ENCODE assay signal across 12 cellular contexts in genomic region chr2:23445450-23445868, GRCh38.
DNase-seq lines count a peak whose midpoint lies in the region; ATAC-seq and TF ChIP-seq lines count a peak whose summit lies in the region.
"Had no signal": no experiment of that assay in that cellular context is flagged by ENCODE, and none has a peak within 500 bp of the region (broad histone marks: within the 10 kb centered on the region; RNA-seq: fewer than 3 reads in every experiment).

No MANE protein-coding gene starts in this region.

- H2AFZ ChIP-seq in mammary epithelial cell (ENCODE audit: low read depth, low read length) (no peak overlapping the region), GM23338 (no peak overlapping the region)

- peaks cover 14% of the 10 kb centered on the region for H3K4me1 Mint-ChIP-seq in activated naive CD4-positive, alpha-beta T cell treated with anti-CD3 and anti-CD28 coated beads, Interleukin-2, amount 10 ng/mL, durations not matched to agents 7 days and 5 days
- H3K4me1 Mint-ChIP-seq in GM23338 = peaks cover 4% of the 10 kb centered on the region; the same call in 1 of the 3 replicates
- H3K4me1 Mint-ChIP-seq: activated naive CD8-positive, alpha-beta T cell treated with anti-CD3 and anti-CD28 coated beads, Interleukin-2, amount 50 U/mL, for 24 hours had no signal

- H3K27me3 ChIP-seq in mammary epithelial cell (ENCODE audit: insufficient read depth, low read length) (peaks cover 11% of the 10 kb centered on the region), GM23338 (ENCODE audit: insufficient read depth) (no peaks in the 10 kb centered on the region), esophagus muscularis mucosa (no peaks in the 10 kb centered on the region)

- H3K4me3 ChIP-seq in mammary epithelial cell (replicated peaks in 1 of 3; ENCODE audit: insufficient read depth in 1 of 3, low read depth in 2 of 3, low read length in 3 of 3) = no peak overlapping the region
- no peak overlapping the region for H3K4me3 ChIP-seq in GM23338
- H3K4me3 ChIP-seq in esophagus muscularis mucosa = no peak overlapping the region

- CTCF ChIA-PET in activated naive CD4-positive, alpha-beta T cell treated with anti-CD3 and anti-CD28 coated beads, Interleukin-2, amount 10 ng/mL, durations not matched to agents 7 days and 5 days (lab: Charles Lee) = no interaction called here
- CTCF ChIA-PET in mammary epithelial cell (lab: Charles Lee; ENCODE audit: low non-redundant PET) = no interaction called here

- no peaks in the 10 kb centered on the region for H3K9me3 Mint-ChIP-seq in activated naive CD4-positive, alpha-beta T cell treated with anti-CD3 and anti-CD28 coated beads, Interleukin-2, amount 50 U/mL, for 72 hours
- peaks cover 4% of the 10 kb centered on the region for H3K9me3 Mint-ChIP-seq in activated naive CD4-positive, alpha-beta T cell treated with anti-CD3 and anti-CD28 coated beads, Interleukin-2, amount 10 ng/mL, durations not matched to agents 7 days and 5 days
- peaks cover 11% of the 10 kb centered on the region for H3K9me3 Mint-ChIP-seq in GM23338
- H3K9me3 Mint-ChIP-seq: activated naive CD8-positive, alpha-beta T cell treated with anti-CD3 and anti-CD28 coated beads, Interleukin-2, amount 50 U/mL, for 24 hours had no signal

- BruUV-seq in mammary epithelial cell (replicated peaks; lab: Mats Ljungman, UMichigan) = no TSS peak

- no peaks in the 10 kb centered on the region for H4K20me1 ChIP-seq in mammary epithelial cell (ENCODE audit: insufficient read depth, low read length)
- no peaks in the 10 kb centered on the region for H4K20me1 ChIP-seq in GM23338 (replicated peaks; ENCODE audit: insufficient read depth)

- H3K4me2 ChIP-seq in mammary epithelial cell (ENCODE audit: insufficient read depth, low read depth, low read length) = no peak overlapping the region
- no peak overlapping the region for H3K4me2 ChIP-seq in GM23338

- no peak overlapping the region for H3K27ac Mint-ChIP-seq in activated naive CD4-positive, alpha-beta T cell treated with anti-CD3 and anti-CD28 coated beads, Interleukin-2, amount 50 U/mL, for 72 hours
- H3K27ac Mint-ChIP-seq in activated naive CD4-positive, alpha-beta T cell treated with anti-CD3 and anti-CD28 coated beads, Interleukin-2, amount 10 ng/mL, durations not matched to agents 7 days and 5 days = no peak overlapping the region
- H3K27ac Mint-ChIP-seq in GM23338 = no peak overlapping the region
- H3K27ac Mint-ChIP-seq: activated naive CD8-positive, alpha-beta T cell treated with anti-CD3 and anti-CD28 coated beads, Interleukin-2, amount 50 U/mL, for 24 hours; B cell had no signal

- no peaks in the 10 kb centered on the region for H3K79me2 ChIP-seq in mammary epithelial cell (ENCODE audit: insufficient read depth, low read length)
- H3K79me2 ChIP-seq in GM23338 (replicated peaks; ENCODE audit: insufficient read depth) = no peaks in the 10 kb centered on the region

- no peak overlapping the region for H3K4me3 Mint-ChIP-seq in activated naive CD4-positive, alpha-beta T cell treated with anti-CD3 and anti-CD28 coated beads, Interleukin-2, amount 10 ng/mL, durations not matched to agents 7 days and 5 days
- no peak overlapping the region for H3K4me3 Mint-ChIP-seq in GM23338
- H3K4me3 Mint-ChIP-seq: activated naive CD8-positive, alpha-beta T cell treated with anti-CD3 and anti-CD28 coated beads, Interleukin-2, amount 50 U/mL, for 24 hours; B cell had no signal

- in situ Hi-C loops in mammary epithelial cell (cut with MboI; ENCODE audit: low sequenced_read_pairs in 2 of 2) = no loop called here

- no peak for TF ChIP-seq EP300 in esophagus muscularis mucosa (IDR thresholded peaks at IDR 0.05)

- H3K36me3 Mint-ChIP-seq in activated naive CD4-positive, alpha-beta T cell treated with anti-CD3 and anti-CD28 coated beads, Interleukin-2, amount 50 U/mL, for 72 hours = no peaks in the 10 kb centered on the region
- no peaks in the 10 kb centered on the region for H3K36me3 Mint-ChIP-seq in activated naive CD4-positive, alpha-beta T cell treated with anti-CD3 and anti-CD28 coated beads, Interleukin-2, amount 10 ng/mL, durations not matched to agents 7 days and 5 days
- H3K36me3 Mint-ChIP-seq in GM23338 (ENCODE audit: low read depth) = peaks cover 9% of the 10 kb centered on the region; the same call in 2 of the 3 replicates

- no peak for TF ChIP-seq POLR2A in esophagus muscularis mucosa (IDR thresholded peaks at IDR 0.05; ENCODE audit: low read depth)

- 0 out of 2 replicates have a peak, but pooled peaks cover 3% of the 10 kb centered on the region for H3K9me2 ChIP-seq in GM23338 (ENCODE audit: insufficient read depth)

- TF ChIP-seq CTCF in mammary epithelial cell (conservative IDR thresholded peaks at IDR 0.05 in 1 of 2, IDR thresholded peaks at IDR 0.05 in 1 of 2; ENCODE audit: extremely low read depth in 1 of 2, insufficient read depth in 1 of 2, low read depth in 1 of 2, low read length in 2 of 2) (no peak), GM23338 (conservative IDR thresholded peaks at IDR 0.05; ENCODE audit: low read depth in 2 of 2) (no peak), esophagus muscularis mucosa (IDR thresholded peaks at IDR 0.05) (no peak)

- dilution Hi-C loops in mammary epithelial cell (cut with HindIII; ENCODE audit: low sequenced_read_pairs) = no loop called here

- peaks cover 8% of the 10 kb centered on the region for H3K9me3 ChIP-seq in mammary epithelial cell (replicated peaks; ENCODE audit: insufficient read depth, low read length)
- no peaks in the 10 kb centered on the region for H3K9me3 ChIP-seq in esophagus muscularis mucosa

- H3K9ac ChIP-seq in mammary epithelial cell (ENCODE audit: insufficient read depth, low read length) = no peak overlapping the region

- H3K36me3 ChIP-seq in mammary epithelial cell (ENCODE audit: insufficient read depth, low read length) (no peaks in the 10 kb centered on the region), GM23338 (ENCODE audit: insufficient read depth) (no peaks in the 10 kb centered on the region), esophagus muscularis mucosa (no peaks in the 10 kb centered on the region)

- no peaks in the 10 kb centered on the region for H3F3A ChIP-seq in GM23338 (replicated peaks; ENCODE audit: low read depth)

- ATAC-seq in activated naive CD4-positive, alpha-beta T cell treated with anti-CD3 and anti-CD28 coated beads, Interleukin-2, amount 50 U/mL, for 72 hours = peak; percentile 18 to 64
- peak; percentile 29 for ATAC-seq in HG03520 (IDR thresholded peaks at IDR 0.05; ENCODE audit: unreplicated experiment)
- no peak for ATAC-seq in GM23338
- ATAC-seq in HG03108 (IDR thresholded peaks at IDR 0.05; ENCODE audit: unreplicated experiment) = no peak
- ATAC-seq: activated CD4-positive, CD25-positive, alpha-beta regulatory T cell treated with anti-CD3 and anti-CD28 coated beads, Interleukin-2, amount 50 U/mL, for 24 hours; activated naive CD8-positive, alpha-beta T cell treated with anti-CD3 and anti-CD28 coated beads, Interleukin-2, amount 50 U/mL, for 24 hours had no signal

- peaks cover 11% of the 10 kb centered on the region for H3K4me1 ChIP-seq in mammary epithelial cell (ENCODE audit: insufficient read depth, low read length)
- no peaks in the 10 kb centered on the region for H3K4me1 ChIP-seq in GM23338 (ENCODE audit: insufficient read depth)
- peaks cover 0 to 15% (median 9%) of the 10 kb centered on the region in 4 donors for H3K4me1 ChIP-seq in esophagus muscularis mucosa

- intact Hi-C loops in mammary epithelial cell (cut with micrococcal nuclease) (loop anchor here (1.0 kb wide), 2 partner anchors 33 to 58 kb away; no protein-coding TSS in a partner anchor), esophagus muscularis mucosa (cut with DNase I) (no loop called here)

- H3K27ac ChIP-seq in mammary epithelial cell (ENCODE audit: insufficient read depth, low read depth, low read length) (no peak overlapping the region), GM23338 (ENCODE audit: low read depth) (no peak overlapping the region), esophagus muscularis mucosa (replicated peaks in 1 of 4) (no peak overlapping the region)

- DNase-seq in activated naive CD4-positive, alpha-beta T cell treated with anti-CD3 and anti-CD28 coated beads, Interleukin-2, amount 50 U/mL, for 72 hours (ENCODE audit: low spot score in 2 of 2) = no peak
- DNase-seq in activated naive CD4-positive, alpha-beta T cell treated with anti-CD3 and anti-CD28 coated beads, Interleukin-2, amount 10 ng/mL, durations not matched to agents 7 days and 5 days = no peak
- DNase-seq in mammary epithelial cell (peak; percentile 83), GM23338 (ENCODE audit: low spot score) (no peak), esophagus muscularis mucosa (ENCODE audit: extremely low spot score) (no peak)
- DNase-seq in stimulated activated CD8-positive, alpha-beta memory T cell treated with anti-CD3 and anti-CD28 coated beads, Interleukin-4, amount 100 ng/mL, for 48 hours = peak; percentile 9
- DNase-seq: activated naive CD8-positive, alpha-beta T cell treated with anti-CD3 and anti-CD28 coated beads, Interleukin-2, amount 50 U/mL, for 24 hours; stimulated activated CD4-positive, alpha-beta T cell treated with anti-CD3 and anti-CD28 coated beads, Interleukin-4, amount 100 ng/mL, for 24 hours had no signal

- peaks cover 25% of the 10 kb centered on the region for H3K27me3 Mint-ChIP-seq in activated naive CD4-positive, alpha-beta T cell treated with anti-CD3 and anti-CD28 coated beads, Interleukin-2, amount 10 ng/mL, durations not matched to agents 7 days and 5 days
- H3K27me3 Mint-ChIP-seq in GM23338 (ENCODE audit: insufficient read depth, low read depth, poor library complexity) = no peaks in the 10 kb centered on the region
- H3K27me3 Mint-ChIP-seq: B cell had no signal

- WGBS in mammary epithelial cell (ENCODE audit: low coverage, missing lambda C conversion rate) = 44% methylated on average over 4 of the region's 4 CpGs
- 83% methylated on average over 4 of the region's 4 CpGs for WGBS in esophagus muscularis mucosa

TF ChIP-seq in GM23338, 12 proteins besides CTCF, POLR2A, EP300 and RAD21 (continues in another document):
- no peak for TF ChIP-seq CREB1 (CRISPR knock-in tag; IDR thresholded peaks at IDR 0.05; ENCODE audit: low read depth)
- TF ChIP-seq EZH2phosphoT487 (IDR thresholded peaks at IDR 0.05; ENCODE audit: unreplicated experiment) = no peak

Comparison
In these comparisons a context has a peak if more than half of its experiments do, and no peak if none do; other contexts are left out.
1. ATAC-seq: peak in activated naive CD4-positive, alpha-beta T cell treated with anti-CD3 and anti-CD28 coated beads, Interleukin-2, amount 50 U/mL, for 72 hours (2 of 2) and HG03520 (single experiment); none in GM23338 (single experiment) and HG03108 (single experiment).
2. DNase-seq: peak in mammary epithelial cell (single experiment) and stimulated activated CD8-positive, alpha-beta memory T cell treated with anti-CD3 and anti-CD28 coated beads, Interleukin-4, amount 100 ng/mL, for 48 hours (single experiment); none in activated naive CD4-positive, alpha-beta T cell treated with anti-CD3 and anti-CD28 coated beads, Interleukin-2, amount 50 U/mL, for 72 hours (0 of 2), activated naive CD4-positive, alpha-beta T cell treated with anti-CD3 and anti-CD28 coated beads, Interleukin-2, amount 10 ng/mL, durations not matched to agents 7 days and 5 days (single experiment), GM23338 (single experiment) and esophagus muscularis mucosa (single experiment).